Comparison of ENCODE assay signal across 11 cellular contexts in genomic region chr20:53024653-53025052, GRCh38. TPM values are rescaled to one million over a fixed set of nuclear protein-coding genes. Genes with fewer than 3 reads are reported as not detected.
A peak's percentile ranks its signal among the peaks of the same experiment; 100 is the strongest.
DNase-seq lines count a peak whose midpoint lies in the region; ATAC-seq, FAIRE-seq and TF ChIP-seq lines count a peak whose summit lies in the region.
"Not testable (repeated sequence)": the region's sequence is repeated elsewhere in the genome, so short reads cannot be mapped to it uniquely, and the experiment has no call there.
"Had no signal": no experiment of that assay in that cellular context is flagged by ENCODE, and none has a peak within 500 bp of the region (broad histone marks: within the 10 kb centered on the region; RNA-seq: fewer than 3 reads in every experiment).

No MANE protein-coding gene starts in this region.

- not testable (repeated sequence) for H3K9me3 ChIP-seq in HepG2 (ENCODE audit: low read length)

- BruUV-seq in HepG2 (replicated peaks; lab: Mats Ljungman, UMichigan), result not testable (repeated sequence)

- CTCF ChIA-PET in T-cell (lab: Charles Lee); activated naive CD4-positive, alpha-beta T cell treated with anti-CD3 and anti-CD28 coated beads for 36 hours (lab: Charles Lee); HepG2 (lab: Yijun Ruan, JAX; ENCODE audit: low intra/inter-chr PET ratio, low total read pairs): not testable (repeated sequence)

- H3K4me1 Mint-ChIP-seq in T-cell, result peaks cover 23 to 61% (median 49%) of the 10 kb centered on the region in 3 donors
- peaks cover 69% of the 10 kb centered on the region for H3K4me1 Mint-ChIP-seq in activated CD4-positive, alpha-beta T cell treated with anti-CD3 and anti-CD28 coated beads, Interleukin-2, amount 10 ng/mL, durations not matched to agents 24 days and 14 days
- H3K4me1 Mint-ChIP-seq in activated T-helper 1 cell treated with anti-CD3 and anti-CD28 coated beads, Interleukin-12 subunit alpha, Interleukin-12 subunit beta, Interleukin-2, Interleukin-4 antibody, amounts not matched to agents 30 ng/mL and 10 ng/mL and 1 ng/mL, durations not matched to agents 14 hours and 24 hours and 36 hours (ENCODE audit: low read depth), result peaks cover 90% of the 10 kb centered on the region
- peaks cover 84% of the 10 kb centered on the region for H3K4me1 Mint-ChIP-seq in activated naive CD4-positive, alpha-beta T cell treated with anti-CD3 and anti-CD28 coated beads for 36 hours (ENCODE audit: low read depth)

- H3K4me3 ChIP-seq in HepG2 (replicated peaks in 1 of 3; ENCODE audit: insufficient read depth in 1 of 3, low read depth in 2 of 3, low read length in 3 of 3), result not testable (repeated sequence)

- H3K27me3 ChIP-seq in HepG2 (ENCODE audit: control insufficient read depth in 1 of 2, insufficient read depth in 2 of 2, low read length in 2 of 2), result not testable (repeated sequence)

- H2AFZ ChIP-seq in HepG2 (ENCODE audit: low read length), result not testable (repeated sequence)

- not testable (repeated sequence) for TF ChIP-seq CTCF in HepG2 (CRISPR knock-in tag; IDR thresholded peaks at IDR 0.05)

- H3K79me2 ChIP-seq in HepG2 (ENCODE audit: insufficient read depth, low read length), result not testable (repeated sequence)

- not testable (repeated sequence) for H3K27ac ChIP-seq in HepG2 (ENCODE audit: extremely low read length, insufficient read depth, low read length)

- in situ Hi-C loops in HepG2 (cut with HindIII; ENCODE audit: extremely low pct_ligation_motif_present, low pct_unique_long_range_greater_than_20kb), result not testable (repeated sequence)

- not testable (repeated sequence) for DNase-seq in T-cell; activated CD4-positive, alpha-beta T cell treated with anti-CD3 and anti-CD28 coated beads, Interleukin-2, amount 10 ng/mL, durations not matched to agents 24 days and 14 days; activated T-helper 1 cell treated with anti-CD3 and anti-CD28 coated beads, Interleukin-12 subunit alpha, Interleukin-12 subunit beta, Interleukin-2, Interleukin-4 antibody, amounts not matched to agents 30 ng/mL and 10 ng/mL and 1 ng/mL, durations not matched to agents 14 hours and 24 hours and 36 hours (ENCODE audit: low spot score); activated naive CD4-positive, alpha-beta T cell treated with anti-CD3 and anti-CD28 coated beads for 36 hours; activated naive CD4-positive, alpha-beta T cell treated with anti-CD3 and anti-CD28 coated beads, Interleukin-2, amount 50 U/mL, for 72 hours (ENCODE audit: low spot score in 2 of 2); HepG2 (ENCODE audit: low spot score)

- not testable (repeated sequence) for TF ChIP-seq POLR2A in HepG2 (IDR thresholded peaks at IDR 0.05; ENCODE audit: insufficient read depth in 1 of 2, low read depth in 2 of 2, low read length in 2 of 2)

- TF ChIP-seq EP300 in HepG2 (IDR thresholded peaks at IDR 0.05; ENCODE audit: low read depth in 2 of 2, low read length in 2 of 2); HepG2 (CRISPR knock-in tag; IDR thresholded peaks at IDR 0.05; ENCODE audit: borderline replicate concordance): not testable (repeated sequence)

- ATAC-seq in T-cell (replicated peaks in 1 of 4); activated naive CD4-positive, alpha-beta T cell treated with anti-CD3 and anti-CD28 coated beads, Interleukin-2, amount 50 U/mL, for 72 hours; HepG2: not testable (repeated sequence)

- POLR2A ChIA-PET in T-cell (lab: Charles Lee); HepG2 (lab: Yijun Ruan, JAX): not testable (repeated sequence)

- not testable (repeated sequence) for H3K9me3 Mint-ChIP-seq in T-cell; activated naive CD4-positive, alpha-beta T cell treated with anti-CD3 and anti-CD28 coated beads for 36 hours
- H3K9me3 Mint-ChIP-seq in activated CD4-positive, alpha-beta T cell treated with anti-CD3 and anti-CD28 coated beads, Interleukin-2, amount 10 ng/mL, durations not matched to agents 24 days and 14 days, result peaks cover 17% of the 10 kb centered on the region
- H3K9me3 Mint-ChIP-seq in activated T-helper 1 cell treated with anti-CD3 and anti-CD28 coated beads, Interleukin-12 subunit alpha, Interleukin-12 subunit beta, Interleukin-2, Interleukin-4 antibody, amounts not matched to agents 30 ng/mL and 10 ng/mL and 1 ng/mL, durations not matched to agents 14 hours and 24 hours and 36 hours, result peaks cover 10% of the 10 kb centered on the region
- H3K9me3 Mint-ChIP-seq in activated naive CD4-positive, alpha-beta T cell treated with anti-CD3 and anti-CD28 coated beads, Interleukin-2, amount 50 U/mL, for 72 hours, result peaks cover 10 to 16% of the 10 kb centered on the region in 2 donors

- not testable (repeated sequence) for H3K9ac ChIP-seq in HepG2 (ENCODE audit: insufficient read depth, low read depth, low read length)

- not testable (repeated sequence) for H3K36me3 ChIP-seq in HepG2 (replicated peaks in 1 of 2; ENCODE audit: control insufficient read depth in 1 of 2, insufficient read depth in 2 of 2, low read length in 2 of 2)

- WGBS in HepG2 (ENCODE audit: low lambda C conversion rate), result 25% methylated on average over 5 of the region's 5 CpGs

- H3K27me3 Mint-ChIP-seq in T-cell; activated CD4-positive, alpha-beta T cell treated with anti-CD3 and anti-CD28 coated beads, Interleukin-2, amount 10 ng/mL, durations not matched to agents 24 days and 14 days; activated T-helper 1 cell treated with anti-CD3 and anti-CD28 coated beads, Interleukin-12 subunit alpha, Interleukin-12 subunit beta, Interleukin-2, Interleukin-4 antibody, amounts not matched to agents 30 ng/mL and 10 ng/mL and 1 ng/mL, durations not matched to agents 14 hours and 24 hours and 36 hours (ENCODE audit: insufficient read depth); activated naive CD4-positive, alpha-beta T cell treated with anti-CD3 and anti-CD28 coated beads for 36 hours (ENCODE audit: low read depth): not testable (repeated sequence)

- H4K20me1 ChIP-seq in HepG2 (ENCODE audit: insufficient read depth, low read length), result not testable (repeated sequence)

- H3K4me1 ChIP-seq in HepG2 (ENCODE audit: insufficient read depth, low read length), result not testable (repeated sequence)

- intact Hi-C loops in activated CD4-positive, alpha-beta T cell treated with anti-CD3 and anti-CD28 coated beads, Interleukin-2, amount 10 ng/mL, durations not matched to agents 24 days and 14 days (cut with micrococcal nuclease), result loop anchor here (1.0 to 10.0 kb wide), 3 partner anchors 46 to 620 kb away; no protein-coding TSS in a partner anchor
- intact Hi-C loops in activated T-helper 1 cell treated with anti-CD3 and anti-CD28 coated beads, Interleukin-12 subunit alpha, Interleukin-12 subunit beta, Interleukin-2, Interleukin-4 antibody, amounts not matched to agents 30 ng/mL and 10 ng/mL and 1 ng/mL, durations not matched to agents 14 hours and 24 hours and 36 hours (cut with micrococcal nuclease), result loop anchor here (1.0 to 5.0 kb wide), 4 partner anchors 46 to 617 kb away; no protein-coding TSS in a partner anchor
- intact Hi-C loops in activated naive CD4-positive, alpha-beta T cell treated with anti-CD3 and anti-CD28 coated beads for 36 hours (cut with micrococcal nuclease), result loop anchor here (5.0 to 10.0 kb wide), 3 partner anchors 520 to 558 kb away; no protein-coding TSS in a partner anchor
- intact Hi-C loops in HepG2 (cut with micrococcal nuclease; ENCODE audit: unreplicated experiment), result not testable (repeated sequence)

- not testable (repeated sequence) for H3K36me3 Mint-ChIP-seq in T-cell
- peaks cover 24% of the 10 kb centered on the region for H3K36me3 Mint-ChIP-seq in activated CD4-positive, alpha-beta T cell treated with anti-CD3 and anti-CD28 coated beads, Interleukin-2, amount 10 ng/mL, durations not matched to agents 24 days and 14 days (ENCODE audit: low read depth)
- peaks cover 19% of the 10 kb centered on the region for H3K36me3 Mint-ChIP-seq in activated T-helper 1 cell treated with anti-CD3 and anti-CD28 coated beads, Interleukin-12 subunit alpha, Interleukin-12 subunit beta, Interleukin-2, Interleukin-4 antibody, amounts not matched to agents 30 ng/mL and 10 ng/mL and 1 ng/mL, durations not matched to agents 14 hours and 24 hours and 36 hours (ENCODE audit: low read depth)
- H3K36me3 Mint-ChIP-seq in activated naive CD4-positive, alpha-beta T cell treated with anti-CD3 and anti-CD28 coated beads for 36 hours (ENCODE audit: low read depth), result peaks cover 27% of the 10 kb centered on the region
- H3K36me3 Mint-ChIP-seq in activated naive CD4-positive, alpha-beta T cell treated with anti-CD3 and anti-CD28 coated beads, Interleukin-2, amount 50 U/mL, for 72 hours, result peaks cover 14 to 64% of the 10 kb centered on the region in 2 donors

- H3K4me2 ChIP-seq in HepG2 (ENCODE audit: low read depth, low read length), result not testable (repeated sequence)

- peak overlapping the region; percentile 44 to 74 for H3K27ac Mint-ChIP-seq in T-cell
- H3K27ac Mint-ChIP-seq in activated CD4-positive, alpha-beta T cell treated with anti-CD3 and anti-CD28 coated beads, Interleukin-2, amount 10 ng/mL, durations not matched to agents 24 days and 14 days, result peak overlapping the region; percentile 50
- H3K27ac Mint-ChIP-seq in activated T-helper 1 cell treated with anti-CD3 and anti-CD28 coated beads, Interleukin-12 subunit alpha, Interleukin-12 subunit beta, Interleukin-2, Interleukin-4 antibody, amounts not matched to agents 30 ng/mL and 10 ng/mL and 1 ng/mL, durations not matched to agents 14 hours and 24 hours and 36 hours, result peak overlapping the region; percentile 77
- H3K27ac Mint-ChIP-seq in activated naive CD4-positive, alpha-beta T cell treated with anti-CD3 and anti-CD28 coated beads for 36 hours, result peak overlapping the region; percentile 93
- peak overlapping the region; percentile 87 to 90 for H3K27ac Mint-ChIP-seq in activated naive CD4-positive, alpha-beta T cell treated with anti-CD3 and anti-CD28 coated beads, Interleukin-2, amount 50 U/mL, for 72 hours

- not testable (repeated sequence) for TF ChIP-seq RAD21 in HepG2 (CRISPR knock-in tag; IDR thresholded peaks at IDR 0.05)

- not testable (repeated sequence) for H3K4me3 Mint-ChIP-seq in T-cell; activated CD4-positive, alpha-beta T cell treated with anti-CD3 and anti-CD28 coated beads, Interleukin-2, amount 10 ng/mL, durations not matched to agents 24 days and 14 days; activated T-helper 1 cell treated with anti-CD3 and anti-CD28 coated beads, Interleukin-12 subunit alpha, Interleukin-12 subunit beta, Interleukin-2, Interleukin-4 antibody, amounts not matched to agents 30 ng/mL and 10 ng/mL and 1 ng/mL, durations not matched to agents 14 hours and 24 hours and 36 hours; activated naive CD4-positive, alpha-beta T cell treated with anti-CD3 and anti-CD28 coated beads for 36 hours

- FAIRE-seq in HepG2 (lab: Jason Lieb, UNC), result not testable (repeated sequence)

RNA-seq across cellular contexts. Expression of gene TSHZ2, which starts 52.5 kb away (rescaled TPM):
- total RNA-seq in T-cell (10 to 100 TPM; 20.2 to 42.9 (median 25.8) TPM), HepG2 (2016; rRNA removed; fragmentation: Illumina TruSeq; extraction: Trizol) (not detected in 2 replicates)
- total RNA-seq in activated CD4-positive, alpha-beta T cell treated with anti-CD3 and anti-CD28 coated beads, Interleukin-2, amount 10 ng/mL, durations not matched to agents 24 days and 14 days, result 28.0 and 29.5 TPM in 2 replicates
- 26.0 and 27.5 TPM in 2 replicates for total RNA-seq in activated T-helper 1 cell treated with anti-CD3 and anti-CD28 coated beads, Interleukin-12 subunit alpha, Interleukin-12 subunit beta, Interleukin-2, Interleukin-4 antibody, amounts not matched to agents 30 ng/mL and 10 ng/mL and 1 ng/mL, durations not matched to agents 14 hours and 24 hours and 36 hours
- total RNA-seq in activated naive CD4-positive, alpha-beta T cell treated with anti-CD3 and anti-CD28 coated beads for 36 hours, result 10 to 100 TPM; 34.1 to 37.8 TPM
- 10 to 100 TPM; 31.4 to 91.0 TPM for total RNA-seq in activated naive CD4-positive, alpha-beta T cell treated with anti-CD3 and anti-CD28 coated beads, Interleukin-2, amount 50 U/mL, for 72 hours
- under 0.01 TPM in 1 of 2 replicates, not detected in the other for total RNA-seq in HepG2 (2016; cell fraction: cytosol; rRNA removed; fragmentation: Illumina TruSeq; extraction: Trizol; ENCODE audit: low read depth)
- total RNA-seq in HepG2 (2016; cell fraction: insoluble cytoplasmic fraction; rRNA removed; fragmentation: Illumina TruSeq; extraction: Trizol), result not detected in 2 replicates
- not detected in 2 replicates for total RNA-seq in HepG2 (2016; cell fraction: membrane; rRNA removed; fragmentation: Illumina TruSeq; extraction: Trizol)
- not detected in 2 replicates for total RNA-seq in HepG2 (2016; cell fraction: nucleus; rRNA removed; fragmentation: Illumina TruSeq; extraction: Trizol)
- 0.01 and 0.13 TPM in 2 replicates for polyA plus RNA-seq in HepG2 (2011; rRNA removed)
- 0.01 and 0.13 TPM in 2 replicates for polyA plus RNA-seq in HepG2 (2011; cell fraction: cytosol; rRNA removed)
- polyA plus RNA-seq in HepG2 (2011; cell fraction: nucleus; rRNA removed), result 0.13 and 0.55 TPM in 2 replicates
- 0.21 and 0.42 TPM in 2 replicates for polyA plus RNA-seq in HepG2 (2012)
- not detected in 2 replicates for polyA plus RNA-seq in HepG2 (2016; cell fraction: cytosol; fragmentation: Illumina TruSeq; extraction: Trizol; ENCODE audit: low read depth)
- polyA plus RNA-seq in HepG2 (2016; cell fraction: insoluble cytoplasmic fraction; fragmentation: Illumina TruSeq; extraction: Trizol; ENCODE audit: low read depth), result 0.08 TPM in 1 of 2 replicates, not detected in the other
- polyA plus RNA-seq in HepG2 (2016; cell fraction: membrane; fragmentation: Illumina TruSeq; extraction: Trizol; ENCODE audit: low read depth), result not detected in 2 replicates
- not detected in 2 replicates for polyA plus RNA-seq in HepG2 (2016; cell fraction: nucleus; fragmentation: Illumina TruSeq; extraction: Trizol; ENCODE audit: insufficient read depth, low read depth)
- polyA minus RNA-seq in HepG2 (2011; rRNA and poly(A)+ RNA removed; ENCODE audit: low replicate concordance), result 0.32 and 3.2 TPM in 2 replicates
- polyA minus RNA-seq in HepG2 (2011; cell fraction: cytosol; rRNA and poly(A)+ RNA removed), result 0.18 and 0.30 TPM in 2 replicates
- polyA minus RNA-seq in HepG2 (2011; cell fraction: nucleus; rRNA and poly(A)+ RNA removed), result 0.52 and 1.7 TPM in 2 replicates
- total RNA-seq: A172, Calu3, G401, HFFc6 had no signal
- polyA plus RNA-seq: BJ had no signal

Comparison
In these comparisons a context has a peak if more than half of its experiments do, and no peak if none do; other contexts are left out.
1. RNA of gene TSHZ2, which starts 52.5 kb away (total RNA-seq): 31.4 to 91.0 TPM in activated naive CD4-positive, alpha-beta T cell treated with anti-CD3 and anti-CD28 coated beads, Interleukin-2, amount 50 U/mL, for 72 hours, 34.1 to 37.8 TPM in activated naive CD4-positive, alpha-beta T cell treated with anti-CD3 and anti-CD28 coated beads for 36 hours, 28.0 to 29.5 TPM in activated CD4-positive, alpha-beta T cell treated with anti-CD3 and anti-CD28 coated beads, Interleukin-2, amount 10 ng/mL, durations not matched to agents 24 days and 14 days, 26.0 to 27.5 TPM in activated T-helper 1 cell treated with anti-CD3 and anti-CD28 coated beads, Interleukin-12 subunit alpha, Interleukin-12 subunit beta, Interleukin-2, Interleukin-4 antibody, amounts not matched to agents 30 ng/mL and 10 ng/mL and 1 ng/mL, durations not matched to agents 14 hours and 24 hours and 36 hours and 20.2 to 42.9 TPM in T-cell; under 0.01 TPM in HepG2; every median in the first group is over 10 times any median in the second.
2. Peak in every context shown above with its lines, with median percentiles within 50 percentile points of each other: H3K27ac Mint-ChIP-seq.